In genomic region chr3:125143982-125144652, GRCh38 we compare ENCODE assay signal across 10 cellular contexts.
DNase-seq lines count a peak whose midpoint lies in the region; ATAC-seq and TF ChIP-seq lines count a peak whose summit lies in the region.
"Had no signal": no experiment of that assay in that cellular context is flagged by ENCODE, and none has a peak within 500 bp of the region (broad histone marks: within the 10 kb centered on the region; RNA-seq: fewer than 3 reads in every experiment).

No MANE protein-coding gene starts in this region.

- H3K4me3 Mint-ChIP-seq in natural killer cell (peak overlapping the region; percentile 68), T-helper 17 cell (no peak overlapping the region)
- H3K4me3 Mint-ChIP-seq in natural killer cell treated with Interleukin-12 subunit alpha and Interleukin-12 subunit beta and Interleukin-15 and Interleukin-18, amount 100 ng/mL, for 72 hours, result no peak overlapping the region
- H3K4me3 Mint-ChIP-seq: central memory CD8-positive, alpha-beta T cell had no signal

- H3K27ac Mint-ChIP-seq in natural killer cell, result peak overlapping the region in 1 of 2 donors; percentile 36
- peak overlapping the region in 1 of 2 donors; percentile 86 for H3K27ac Mint-ChIP-seq in natural killer cell treated with Interleukin-12 subunit alpha and Interleukin-12 subunit beta and Interleukin-15 and Interleukin-18, amount 100 ng/mL, for 72 hours
- peak overlapping the region; percentile 19 for H3K27ac Mint-ChIP-seq in T-helper 17 cell

- ATAC-seq in natural killer cell, result no peak
- no peak for ATAC-seq in natural killer cell treated with Interleukin-12 subunit alpha and Interleukin-12 subunit beta and Interleukin-15 and Interleukin-18, amount 100 ng/mL, for 72 hours
- ATAC-seq in T-helper 17 cell, result no peak
- ATAC-seq in HG02852 (IDR thresholded peaks at IDR 0.05; ENCODE audit: unreplicated experiment), result no peak
- ATAC-seq: gastrocnemius medialis had no signal

- TF ChIP-seq CTCF in natural killer cell (IDR thresholded peaks at IDR 0.05), result no peak

- H3K36me3 Mint-ChIP-seq in natural killer cell, result no peaks in the 10 kb centered on the region
- no peaks in the 10 kb centered on the region for H3K36me3 Mint-ChIP-seq in natural killer cell treated with Interleukin-12 subunit alpha and Interleukin-12 subunit beta and Interleukin-15 and Interleukin-18, amount 100 ng/mL, for 72 hours
- no peaks in the 10 kb centered on the region for H3K36me3 Mint-ChIP-seq in T-helper 17 cell (ENCODE audit: low read depth)

- intact Hi-C loops in natural killer cell (cut with micrococcal nuclease), result loop anchor here (10.0 kb wide), 3 partner anchors 219 to 291 kb away; partner anchors contain the start of gene ZNF148

- H3K9me3 ChIP-seq in T-helper 17 cell (ENCODE audit: control insufficient read depth, low read length, poor library complexity, severe bottlenecking), result no peaks in the 10 kb centered on the region
- H3K9me3 ChIP-seq: gastrocnemius medialis had no signal

- no peak for DNase-seq in natural killer cell
- no peak for DNase-seq in natural killer cell treated with Interleukin-12 subunit alpha and Interleukin-12 subunit beta and Interleukin-15 and Interleukin-18, amount 100 ng/mL, for 72 hours (ENCODE audit: low spot score)
- DNase-seq in T-helper 17 cell, result no peak
- peak; percentile 73 for DNase-seq in hepatic stellate cell (ENCODE audit: low spot score)
- DNase-seq in activated naive CD4-positive, alpha-beta T cell treated with anti-CD3 and anti-CD28 coated beads, Interleukin-2, amount 50 U/mL, for 16 hours, result no peak
- no peak for DNase-seq in stimulated activated CD8-positive, alpha-beta memory T cell treated with anti-CD3 and anti-CD28 coated beads, Interleukin-4, amount 100 ng/mL, for 48 hours
- no peak for DNase-seq in stimulated activated CD4-positive, alpha-beta T cell treated with anti-CD3 and anti-CD28 coated beads, Interleukin-12 subunit alpha, Interleukin-12 subunit beta, amount 100 ng/mL, for 4 hours
- DNase-seq: gastrocnemius medialis had no signal

- H3K4me1 Mint-ChIP-seq in natural killer cell (peaks cover 67 to 75% of the 10 kb centered on the region in 2 donors), T-helper 17 cell (peaks cover 24% of the 10 kb centered on the region)
- peaks cover 67 to 74% of the 10 kb centered on the region in 2 donors for H3K4me1 Mint-ChIP-seq in natural killer cell treated with Interleukin-12 subunit alpha and Interleukin-12 subunit beta and Interleukin-15 and Interleukin-18, amount 100 ng/mL, for 72 hours (ENCODE audit: low read depth in 2 of 2)

- H3K27me3 Mint-ChIP-seq in natural killer cell (ENCODE audit: low read depth in 2 of 2), result no peaks in the 10 kb centered on the region
- H3K27me3 Mint-ChIP-seq in natural killer cell treated with Interleukin-12 subunit alpha and Interleukin-12 subunit beta and Interleukin-15 and Interleukin-18, amount 100 ng/mL, for 72 hours, result no peaks in the 10 kb centered on the region
- no peaks in the 10 kb centered on the region for H3K27me3 Mint-ChIP-seq in T-helper 17 cell
- H3K27me3 Mint-ChIP-seq: central memory CD8-positive, alpha-beta T cell had no signal

- no peaks in the 10 kb centered on the region for H3K9me3 Mint-ChIP-seq in natural killer cell
- no peaks in the 10 kb centered on the region for H3K9me3 Mint-ChIP-seq in natural killer cell treated with Interleukin-12 subunit alpha and Interleukin-12 subunit beta and Interleukin-15 and Interleukin-18, amount 100 ng/mL, for 72 hours
- H3K9me3 Mint-ChIP-seq: central memory CD8-positive, alpha-beta T cell had no signal
